In the genomic region with DNA sequence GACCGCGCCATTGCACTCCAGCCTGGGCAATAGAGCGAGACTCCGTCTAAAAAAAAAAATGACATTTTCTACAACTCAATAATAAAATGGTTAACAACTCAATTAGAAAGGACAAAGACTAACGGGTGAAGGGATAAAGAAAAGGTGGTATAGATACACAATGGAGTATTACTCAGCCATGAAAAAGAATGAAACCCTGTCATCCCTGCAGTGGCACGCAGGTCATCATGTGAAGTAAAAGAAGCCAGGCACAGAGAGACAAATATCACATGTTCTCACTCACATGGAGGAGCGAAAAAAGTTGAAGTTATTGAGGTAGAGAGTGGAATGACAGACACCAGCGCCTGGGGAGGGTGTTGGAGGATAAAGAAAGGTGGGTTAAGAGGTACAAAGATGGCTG, we compare ENCODE assay signal across 11 cellular contexts. TPM values are rescaled to one million over a fixed set of nuclear protein-coding genes. Genes with fewer than 3 reads are reported as not detected.
"Had no signal": no experiment of that assay in that cellular context is flagged by ENCODE, and none has a peak within 500 bp of the region (broad histone marks: within the 10 kb centered on the region; RNA-seq: fewer than 3 reads in every experiment).

No MANE protein-coding gene starts in this region.

- H3K4me1 ChIP-seq: HAP-1 had no signal

- H3K9me3 ChIP-seq: HAP-1 had no signal

- H3K27ac ChIP-seq: GM23248 had no signal

- H3K4me1 Mint-ChIP-seq: GM23338 had no signal

- H3K9ac ChIP-seq: GM23248 had no signal

- DNase-seq: GM23248, GOT3, H7, H9, HCEC 1CT, HFFc6 had no signal

- H3K36me3 ChIP-seq: HAP-1 had no signal

- H3K9me3 Mint-ChIP-seq: GM23338, H9, HFFc6 had no signal

- H3K4me3 Mint-ChIP-seq: GM23338, H9, HFFc6 had no signal

- FAIRE-seq: H1, H54 had no signal

- H3K4me2 ChIP-seq: GM23338 had no signal

- ATAC-seq: GM23338, HCT116 had no signal

- H3K4me3 ChIP-seq: GM23248, GM23338, HAP-1 had no signal

- H2AFZ ChIP-seq: GM23248, GM23338 had no signal

- H3K27ac Mint-ChIP-seq: GM23338, H9, HFFc6 had no signal

RNA-seq across cellular contexts. Expression of a gene that starts 39.0 kb away (rescaled TPM):
- total RNA-seq: GM23248 had no signal
- polyA plus RNA-seq: GM23248, GM23338 had no signal
